ENCODE assay signal across 8 cellular contexts in genomic region chr7:134431805-134432204, GRCh38. TPM values are rescaled to one million over a fixed set of nuclear protein-coding genes. Genes with fewer than 3 reads are reported as not detected.
DNase-seq lines count a peak whose midpoint lies in the region; ATAC-seq, FAIRE-seq and TF ChIP-seq lines count a peak whose summit lies in the region.

No MANE protein-coding gene starts in this region.

- H2BK12ac ChIP-seq in mesenchymal stem cell (ENCODE audit: low read length in 2 of 2) = no peak overlapping the region

- no peak for TF ChIP-seq POLR2A in A549 (IDR thresholded peaks at IDR 0.05; ENCODE audit: low read length)

- H3K27ac ChIP-seq in A549 (peak overlapping the region; percentile 79 to 88), mesenchymal stem cell (ENCODE audit: low read length, poor library complexity, severe bottlenecking) (no peak overlapping the region)

- peak overlapping the region; percentile 83 for H3K9ac ChIP-seq in mesenchymal stem cell (ENCODE audit: low read length)

- DNase-seq in A549 (ENCODE audit: low read depth in 1 of 2, low spot score in 1 of 2) (peak in 1 of 2 experiments; percentile 49), HAP-1 (ENCODE audit: low spot score in 2 of 2) (no peak), mesenchymal stem cell (no peak), activated gamma-delta T cell (lab: John Stamatoyannopoulos, UW) (no peak)
- no peak for DNase-seq in activated naive CD8-positive, alpha-beta T cell treated with anti-CD3 and anti-CD28 coated beads, Interleukin-2, amount 50 U/mL, for 24 hours

- no peak for FAIRE-seq in A549 (lab: Jason Lieb, UNC)

- H3K36me3 Mint-ChIP-seq in activated naive CD8-positive, alpha-beta T cell treated with anti-CD3 and anti-CD28 coated beads, Interleukin-2, amount 50 U/mL, for 24 hours (ENCODE audit: low read depth) = no peaks in the 10 kb centered on the region

- peak overlapping the region; percentile 89 for H3K4me2 ChIP-seq in A549
- H3K4me2 ChIP-seq in mesenchymal stem cell (ENCODE audit: low read length, poor library complexity, severe bottlenecking) = no peak overlapping the region

- H2BK5ac ChIP-seq in mesenchymal stem cell (ENCODE audit: low read depth, low read length, poor library complexity, severe bottlenecking) = no peak overlapping the region

- H3K9me3 Mint-ChIP-seq in activated naive CD8-positive, alpha-beta T cell treated with anti-CD3 and anti-CD28 coated beads, Interleukin-2, amount 50 U/mL, for 24 hours = no peaks in the 10 kb centered on the region

- H2AK5ac ChIP-seq in mesenchymal stem cell (ENCODE audit: low read length, severe bottlenecking) = no peak overlapping the region

- no peak overlapping the region for H3K27ac Mint-ChIP-seq in activated naive CD8-positive, alpha-beta T cell treated with anti-CD3 and anti-CD28 coated beads, Interleukin-2, amount 50 U/mL, for 24 hours

- CTCF ChIA-PET in A549 (lab: Yijun Ruan, JAX) = interaction anchor here (0.6 to 11.5 kb wide), 85 partner anchors 10 to 497 kb away, joined by 3 to 566 read pairs (median 8); partner anchors contain the start of genes AKR1B1, AKR1B10, AKR1B15 and BPGM

- in situ Hi-C loops in HAP-1 (cut with MboI; ENCODE audit: low sequenced_read_pairs) = loop anchor here (5.0 to 25.0 kb wide), 3 partner anchors 83 to 530 kb away; no protein-coding TSS in a partner anchor

- H4K8ac ChIP-seq in mesenchymal stem cell (ENCODE audit: low read length) = peak overlapping the region; percentile 5

- H3K14ac ChIP-seq in mesenchymal stem cell (ENCODE audit: low read length in 2 of 2) = no peak overlapping the region

- 13% methylated on average over 12 of the region's 12 CpGs for WGBS in A549 (ENCODE audit: missing lambda C conversion rate)
- 78% methylated on average over 7 of the region's 12 CpGs for WGBS in mesenchymal stem cell

- no peaks in the 10 kb centered on the region for H3K79me1 ChIP-seq in mesenchymal stem cell (replicated peaks; ENCODE audit: low read length, poor library complexity, severe bottlenecking)

- peak overlapping the region; percentile 78 for H3K4me3 Mint-ChIP-seq in activated naive CD8-positive, alpha-beta T cell treated with anti-CD3 and anti-CD28 coated beads, Interleukin-2, amount 50 U/mL, for 24 hours

- POLR2A ChIA-PET in A549 (lab: Yijun Ruan, JAX) = interaction anchor here (0.9 to 2.1 kb wide), 25 partner anchors 9 to 415 kb away, joined by 3 to 23 read pairs (median 6); partner anchors contain the start of genes AKR1B1, AKR1B10, AKR1B15 and BPGM

- no peak for TF ChIP-seq EP300 in A549 (IDR thresholded peaks at IDR 0.05)

- no peak for TF ChIP-seq CTCF in A549 (IDR thresholded peaks at IDR 0.05)

- H3K23ac ChIP-seq in mesenchymal stem cell (ENCODE audit: low read length in 2 of 2) = no peak overlapping the region

- H3K4me3 ChIP-seq in A549 (peak overlapping the region; percentile 46), HAP-1 (peak overlapping the region; percentile 27), mesenchymal stem cell (ENCODE audit: insufficient read depth in 1 of 2, low read depth in 1 of 2, low read length in 2 of 2) (peak overlapping the region in 1 of 2 experiments; percentile 74)

- peak overlapping the region; percentile 73 for H2AFZ ChIP-seq in mesenchymal stem cell (ENCODE audit: low read depth, low read length)

- H4K91ac ChIP-seq in mesenchymal stem cell (ENCODE audit: low read length) = no peak overlapping the region

- H3K36me3 ChIP-seq in HAP-1 (replicated peaks) = no peaks in the 10 kb centered on the region
- no peaks in the 10 kb centered on the region for H3K36me3 ChIP-seq in mesenchymal stem cell (ENCODE audit: control insufficient read depth in 1 of 2, insufficient read depth in 2 of 2, low read depth in 1 of 2, low read length in 2 of 2)

- H3K4me1 ChIP-seq in A549 (peaks cover 30% of the 10 kb centered on the region), HAP-1 (peaks cover 9% of the 10 kb centered on the region), mesenchymal stem cell (ENCODE audit: control insufficient read depth, insufficient read depth, low read depth, low read length) (peaks cover 7% of the 10 kb centered on the region)

- peak overlapping the region; percentile 42 for H2BK120ac ChIP-seq in mesenchymal stem cell (ENCODE audit: low read depth, low read length)

- no peaks in the 10 kb centered on the region for H3K27me3 Mint-ChIP-seq in activated naive CD8-positive, alpha-beta T cell treated with anti-CD3 and anti-CD28 coated beads, Interleukin-2, amount 50 U/mL, for 24 hours

- peaks cover 13% of the 10 kb centered on the region for H3K4me1 Mint-ChIP-seq in activated naive CD8-positive, alpha-beta T cell treated with anti-CD3 and anti-CD28 coated beads, Interleukin-2, amount 50 U/mL, for 24 hours

- peaks cover 8% of the 10 kb centered on the region; the same call in 2 of the 3 replicates for H3K9me3 ChIP-seq in A549
- H3K9me3 ChIP-seq in HAP-1 = no peaks in the 10 kb centered on the region
- peaks cover 6% of the 10 kb centered on the region for H3K9me3 ChIP-seq in mesenchymal stem cell (ENCODE audit: control insufficient read depth, low read length)

- no peak overlapping the region for H3K18ac ChIP-seq in mesenchymal stem cell (ENCODE audit: low read depth in 1 of 2, low read length in 2 of 2)

- TF ChIP-seq RAD21 in A549 (conservative IDR thresholded peaks at IDR 0.05 in 1 of 2, IDR thresholded peaks at IDR 0.05 in 1 of 2) = no peak

- H3K27me3 ChIP-seq in HAP-1 (ENCODE audit: low read depth) (no peaks in the 10 kb centered on the region), mesenchymal stem cell (ENCODE audit: control insufficient read depth in 1 of 2, insufficient read depth in 1 of 2, low read length in 2 of 2) (no peaks in the 10 kb centered on the region)

- no peak overlapping the region for H3K4ac ChIP-seq in mesenchymal stem cell (ENCODE audit: low read depth in 1 of 2, low read length in 2 of 2)

- no peak overlapping the region for H2BK15ac ChIP-seq in mesenchymal stem cell (ENCODE audit: low read depth, poor library complexity, severe bottlenecking)

- peak in 1 of 2 experiments; percentile 6; a peak in 1 of 6 replicates for ATAC-seq in A549
- ATAC-seq in activated naive CD8-positive, alpha-beta T cell treated with anti-CD3 and anti-CD28 coated beads, Interleukin-2, amount 50 U/mL, for 24 hours = no peak
- ATAC-seq in GM19035 (IDR thresholded peaks at IDR 0.05; ENCODE audit: unreplicated experiment) = no peak
- no peak for ATAC-seq in HG03175 (IDR thresholded peaks at IDR 0.05; ENCODE audit: unreplicated experiment)
- ATAC-seq in GM21423 (IDR thresholded peaks at IDR 0.05; ENCODE audit: unreplicated experiment) = no peak

TF ChIP-seq in A549, 52 proteins besides CTCF, POLR2A, EP300 and RAD21:
- no peak for TF ChIP-seq ZC3H11A (IDR thresholded peaks at IDR 0.05)
- no peak for TF ChIP-seq BCL3 (IDR thresholded peaks at IDR 0.05)
- no peak for TF ChIP-seq CBX8 (IDR thresholded peaks at IDR 0.05)
- TF ChIP-seq HOXB13 (CRISPR knock-in tag; IDR thresholded peaks at IDR 0.05; ENCODE audit: low read depth) = no peak
- no peak for TF ChIP-seq SREBF2 (IDR thresholded peaks at IDR 0.05)
- TF ChIP-seq CHD2 (IDR thresholded peaks at IDR 0.05; ENCODE audit: low read length, partially characterized antibody) = no peak
- no peak for TF ChIP-seq POLR2AphosphoS2 (conservative IDR thresholded peaks at IDR 0.05; ENCODE audit: low read length)
- TF ChIP-seq HOXB5 (CRISPR knock-in tag; IDR thresholded peaks at IDR 0.05) = no peak
- no peak for TF ChIP-seq PBX3 (IDR thresholded peaks at IDR 0.05)

RNA-seq across cellular contexts. Expression of gene AKR1B1, which starts 27.1 kb away (rescaled TPM):
- 1,636 and 1,761 TPM in 2 replicates for polyA plus RNA-seq in A549 (2011; rRNA removed)
- polyA plus RNA-seq in A549 (2012; cell fraction: cytosol; rRNA removed) = 1,617 and 1,738 TPM in 2 replicates
- 1,542 and 1,798 TPM in 2 replicates for polyA plus RNA-seq in A549 (2012; cell fraction: nucleus; rRNA removed)
- 4,339 to 6,918 TPM (median 6,205 TPM) in 3 replicates for polyA plus RNA-seq in A549 (2017; fragmentation: RNase III; extraction: RNeasy Plus Mini Kit Qiagen cat#74134 plus additional on column Dnase treatment)
- polyA minus RNA-seq in A549 (2011; rRNA and poly(A)+ RNA removed) = 620 and 678 TPM in 2 replicates
- polyA plus RNA-seq in mesenchymal stem cell (2013, experiment 1 of 2) = 236 TPM
- 247 TPM for polyA plus RNA-seq in mesenchymal stem cell (2013, experiment 2 of 2)
